Comparison of ENCODE assay signal across 8 cellular contexts in genomic region chr4:56655209-56655626, GRCh38. TPM values are rescaled to one million over a fixed set of nuclear protein-coding genes. Genes with fewer than 3 reads are reported as not detected.
A peak's percentile ranks its signal among the peaks of the same experiment; 100 is the strongest.
DNase-seq lines count a peak whose midpoint lies in the region; ATAC-seq and TF ChIP-seq lines count a peak whose summit lies in the region.

No MANE protein-coding gene starts in this region.

- H3K23me2 ChIP-seq in H9 (ENCODE audit: insufficient read length, low read depth, low read length, poor library complexity, severe bottlenecking): peaks cover 7% of the 10 kb centered on the region

- no peak overlapping the region for H2AFZ ChIP-seq in H9 (ENCODE audit: low read length)

- peak overlapping the region; percentile 78 for H3K4me2 ChIP-seq in H9 (ENCODE audit: insufficient read depth, insufficient read length, low read length)

- peak overlapping the region; percentile 82 to 98 for H3K4me3 Mint-ChIP-seq in H9

- H2AK5ac ChIP-seq in H9 (ENCODE audit: insufficient read length, low read length): no peak overlapping the region

- H3K36me3 Mint-ChIP-seq in H9 (ENCODE audit: insufficient read depth in 1 of 3, low read depth in 3 of 3): peaks cover 0 to 2% (median 1%) of the 10 kb centered on the region in 3 experiments; a peak in 3 of 7 replicates

- H3K56ac ChIP-seq in H9 (ENCODE audit: insufficient read length, low read depth, low read length): no peak overlapping the region

- no peak overlapping the region for H3K27ac ChIP-seq in H9 (ENCODE audit: insufficient read length, low read depth, low read length)
- no peak overlapping the region for H3K27ac ChIP-seq in right cardiac atrium (ENCODE audit: low read length)

- H4K91ac ChIP-seq in H9 (ENCODE audit: insufficient read length, low read depth, low read length): no peak overlapping the region

- H3K18ac ChIP-seq in H9 (ENCODE audit: insufficient read length, low read depth, low read length): no peak overlapping the region

- no peak overlapping the region for H2BK5ac ChIP-seq in H9 (ENCODE audit: insufficient read length, low read length)

- intact Hi-C loops in right cardiac atrium (cut with DNase I): loop anchor here in 1 of 4 donors (10.0 kb wide), 1 partner anchor 150 kb away; no protein-coding TSS in a partner anchor
- intact Hi-C loops in posterior cingulate gyrus (cut with DNase I): loop anchor here (10.0 kb wide), 1 partner anchor 150 kb away; no protein-coding TSS in a partner anchor

- H3K27me3 ChIP-seq in H9 (ENCODE audit: insufficient read depth, low read length) (peaks cover 51% of the 10 kb centered on the region), adipocyte (replicated peaks; ENCODE audit: control insufficient read depth, insufficient read depth, low read length) (peaks cover 49% of the 10 kb centered on the region), right cardiac atrium (ENCODE audit: control insufficient read depth, insufficient read depth) (no peaks in the 10 kb centered on the region)

- WGBS in H9 (ENCODE audit: extremely low coverage, insufficient read length, low lambda C conversion rate): no CpG with 5 or more reads among the region's 28 CpGs
- WGBS in right cardiac atrium: under 1% methylated on average over 28 of the region's 28 CpGs

- H3T11ph ChIP-seq in H9 (ENCODE audit: low read length): no peak overlapping the region

- H3K23ac ChIP-seq in H9 (ENCODE audit: insufficient read length, low read depth, low read length): no peak overlapping the region

- TF ChIP-seq CTCF in H9 (conservative IDR thresholded peaks at IDR 0.05): no peak

- H3K4me3 ChIP-seq in adipocyte (ENCODE audit: low read length) (peak overlapping the region; percentile 74), right cardiac atrium (ENCODE audit: low read length) (peak overlapping the region; percentile 61)

- DNase-seq in AG08395 (ENCODE audit: low spot score): peak; percentile 22
- DNase-seq in H9: peak; percentile 50
- DNase-seq in adipocyte (ENCODE audit: low read depth): peak; percentile 44
- DNase-seq in right cardiac atrium: peak; percentile 15 to 72 (median 63)
- DNase-seq in posterior cingulate gyrus: peak in 9 of 10 donors; percentile 28 to 94 (median 60)

- no peak overlapping the region for H3K9ac ChIP-seq in H9 (ENCODE audit: extremely low read depth, insufficient read length, low read length)
- no peak overlapping the region for H3K9ac ChIP-seq in adipocyte (ENCODE audit: low read length)

- H2BK12ac ChIP-seq in H9 (ENCODE audit: insufficient read length, low read depth, low read length): no peak overlapping the region

- no peak overlapping the region for H3K27ac Mint-ChIP-seq in H9

- no peak overlapping the region for H4K5ac ChIP-seq in H9 (ENCODE audit: insufficient read length, low read depth, low read length)

- H3K4me1 ChIP-seq in H9 (ENCODE audit: insufficient read depth, low read length) (no peaks in the 10 kb centered on the region; the same call in 1 of the 2 replicates), adipocyte (ENCODE audit: control insufficient read depth, insufficient read depth, low read length) (peaks cover 29% of the 10 kb centered on the region), right cardiac atrium (ENCODE audit: control insufficient read depth, insufficient read depth, low read length) (no peaks in the 10 kb centered on the region)

- peaks cover 13 to 34% of the 10 kb centered on the region in 2 experiments; a peak in 3 of 4 replicates for H3K4me1 Mint-ChIP-seq in H9

- no peak overlapping the region for H3K4ac ChIP-seq in H9 (ENCODE audit: low read depth, low read length)

- H3K79me1 ChIP-seq in H9 (ENCODE audit: insufficient read depth, low read depth, low read length, poor library complexity, severe bottlenecking): no peaks in the 10 kb centered on the region

- H2BK15ac ChIP-seq in H9 (ENCODE audit: low read depth, low read length): no peak overlapping the region

- no peaks in the 10 kb centered on the region for H3K9me3 ChIP-seq in H9 (ENCODE audit: control insufficient read depth, low read depth, low read length)
- H3K9me3 ChIP-seq in adipocyte (ENCODE audit: control insufficient read depth, low read length): no peaks in the 10 kb centered on the region
- no peaks in the 10 kb centered on the region for H3K9me3 ChIP-seq in right cardiac atrium (ENCODE audit: control insufficient read depth, low read length)

- peaks cover 95% of the 10 kb centered on the region for H3K27me3 Mint-ChIP-seq in H9 (ENCODE audit: low read depth)

- H4K8ac ChIP-seq in H9 (replicated peaks; ENCODE audit: insufficient read length, low read depth, low read length): no peak overlapping the region

- no peaks in the 10 kb centered on the region for H4K20me1 ChIP-seq in H9 (ENCODE audit: control insufficient read depth, insufficient read depth, insufficient read length)

- no peak for TF ChIP-seq POLR2A in GM18505 (IDR thresholded peaks at IDR 0.05; ENCODE audit: borderline replicate concordance, extremely low read depth, insufficient read depth, insufficient read length)

- H3K14ac ChIP-seq in H9 (ENCODE audit: insufficient read depth, low read length): no peak overlapping the region

- no peaks in the 10 kb centered on the region for H3K36me3 ChIP-seq in adipocyte (ENCODE audit: control insufficient read depth, insufficient read depth, low read length, severe bottlenecking)

- ATAC-seq in right cardiac atrium: peak; percentile 63 to 70
- no peak for ATAC-seq in HG03175 (IDR thresholded peaks at IDR 0.05; ENCODE audit: unreplicated experiment)
- no peak for ATAC-seq in HG03095 (IDR thresholded peaks at IDR 0.05; ENCODE audit: unreplicated experiment)
- ATAC-seq in GM18505 (IDR thresholded peaks at IDR 0.05; ENCODE audit: unreplicated experiment): no peak

- peaks cover 0 to 2% of the 10 kb centered on the region in 2 experiments; a peak in 1 of 5 replicates for H3K9me3 Mint-ChIP-seq in H9

- no peak overlapping the region for H2BK120ac ChIP-seq in H9 (ENCODE audit: low read depth, low read length, poor library complexity, severe bottlenecking)

- H3K79me2 ChIP-seq in H9 (ENCODE audit: insufficient read depth, low read length): no peaks in the 10 kb centered on the region

- H2BK20ac ChIP-seq in H9 (ENCODE audit: low read depth, low read length, poor library complexity, severe bottlenecking): no peak overlapping the region

RNA-seq across cellular contexts. Expression of gene HOPX, which starts 25.9 kb away (rescaled TPM):
- total RNA-seq in H9 (2021) (not detected in 2 replicates), right cardiac atrium (10 to 100 TPM; 30.6 to 82.1 (median 56.7) TPM)
- 159 TPM for polyA plus RNA-seq in right cardiac atrium

Comparison
In these comparisons a context has a peak if more than half of its experiments do, and no peak if none do; other contexts are left out.
1. ATAC-seq: peak in right cardiac atrium (2 of 2); none in HG03175 (single experiment), HG03095 (single experiment) and GM18505 (single experiment).
2. RNA of gene HOPX, which starts 25.9 kb away (total RNA-seq): 30.6 to 82.1 TPM in right cardiac atrium; not detected in H9; every median in the first group is over 10 times any median in the second.
3. Peak in every context shown above with its lines, with median percentiles within 50 percentile points of each other: DNase-seq.